Comparison of ENCODE assay signal across 9 cellular contexts in genomic region chr1:65066379-65066765, GRCh38.
DNase-seq lines count a peak whose midpoint lies in the region; ATAC-seq, FAIRE-seq and TF ChIP-seq lines count a peak whose summit lies in the region.
"Had no signal": no experiment of that assay in that cellular context is flagged by ENCODE, and none has a peak within 500 bp of the region (broad histone marks: within the 10 kb centered on the region; RNA-seq: fewer than 3 reads in every experiment).

No MANE protein-coding gene starts in this region.

- no peaks in the 10 kb centered on the region for H3K36me3 ChIP-seq in RWPE2 (ENCODE audit: low read depth)
- no peaks in the 10 kb centered on the region for H3K36me3 ChIP-seq in fibroblast of lung (ENCODE audit: control insufficient read depth, insufficient read depth, low read length)
- no peaks in the 10 kb centered on the region for H3K36me3 ChIP-seq in pancreas

- peak overlapping the region; percentile 78 for H3K4me2 ChIP-seq in fibroblast of lung (ENCODE audit: extremely low read depth, insufficient read depth, low read length)

- H3K4me1 ChIP-seq in RWPE2 (ENCODE audit: insufficient read depth, poor library complexity, severe bottlenecking) (no peaks in the 10 kb centered on the region), fibroblast of lung (ENCODE audit: control insufficient read depth, extremely low read depth, insufficient read depth, low read length) (peaks cover 6% of the 10 kb centered on the region), pancreas (peaks cover 0 to 5% (median 0%) of the 10 kb centered on the region in 3 donors)

- ATAC-seq in RWPE2 (ENCODE audit: low read depth) = no peak; the same call in 2 of the 3 replicates
- ATAC-seq in pancreas = no peak

- WGBS in pancreas, 2 donors = 0 to 2% methylated on average over 23 to 34 of the region's 34 CpGs

- no peaks in the 10 kb centered on the region for H4K20me1 ChIP-seq in fibroblast of lung (ENCODE audit: control insufficient read depth, extremely low read depth, insufficient read depth, low read length)

- TF ChIP-seq CTCF in RWPE2 (IDR thresholded peaks at IDR 0.05; ENCODE audit: poor library complexity, severe bottlenecking) (no peak), fibroblast of lung (conservative IDR thresholded peaks at IDR 0.05 in 1 of 2, IDR thresholded peaks at IDR 0.05 in 1 of 2; ENCODE audit: low read depth in 1 of 2, low read length in 2 of 2) (no peak), pancreas (IDR thresholded peaks at IDR 0.05) (no peak)

- intact Hi-C loops in pancreas (cut with DNase I) = no loop called here

- H3K79me2 ChIP-seq in fibroblast of lung (ENCODE audit: control insufficient read depth, insufficient read depth, low read length) = no peaks in the 10 kb centered on the region

- H3K4me3 ChIP-seq in RWPE2 (ENCODE audit: severe bottlenecking) (peak overlapping the region; percentile 73), fibroblast of lung (replicated peaks in 1 of 4; ENCODE audit: control extremely low read depth in 1 of 4, insufficient read depth in 1 of 4, low read depth in 3 of 4, low read length in 4 of 4) (peak overlapping the region; percentile 35 to 90 (median 58)), pancreas (peak overlapping the region; percentile 56 to 88 (median 77))

- peak overlapping the region; percentile 49 for H2AFZ ChIP-seq in fibroblast of lung (ENCODE audit: low read length)

- H3K9ac ChIP-seq in fibroblast of lung (ENCODE audit: insufficient read depth, low read length) = peak overlapping the region; percentile 85

- H3K27me3 ChIP-seq in RWPE2 (ENCODE audit: insufficient read depth, poor library complexity, severe bottlenecking) (no peaks in the 10 kb centered on the region), fibroblast of lung (ENCODE audit: control insufficient read depth, insufficient read depth, low read length) (no peaks in the 10 kb centered on the region), pancreas (no peaks in the 10 kb centered on the region)

- FAIRE-seq in pancreas (lab: Jason Lieb, UNC) = no peak

- H3K9me3 ChIP-seq in RWPE2 (ENCODE audit: severe bottlenecking) (no peaks in the 10 kb centered on the region), fibroblast of lung (ENCODE audit: control insufficient read depth, insufficient read depth, low read depth, low read length) (no peaks in the 10 kb centered on the region), pancreas (no peaks in the 10 kb centered on the region)

- DNase-seq in activated CD8-positive, alpha-beta memory T cell treated with anti-CD3 and anti-CD28 coated beads, Interleukin-2, amount 50 U/mL, for 48 hours = peak; percentile 61
- DNase-seq in activated CD8-positive, alpha-beta memory T cell treated with anti-CD3 and anti-CD28 coated beads, Interleukin-2, amount 50 U/mL, for 4 hours = no peak
- peak; percentile 61 for DNase-seq in RWPE2 (ENCODE audit: low spot score)
- DNase-seq in fibroblast of lung (ENCODE audit: low read depth in 2 of 2) = no peak
- DNase-seq in pancreas = no peak
- no peak for DNase-seq in NCI-H1436 (lab: John Stamatoyannopoulos, UW)
- no peak for DNase-seq in Kasumi-1 (lab: John Stamatoyannopoulos, UW)
- DNase-seq in stimulated activated CD4-positive, alpha-beta T cell treated with anti-CD3 and anti-CD28 coated beads, Interleukin-4, amount 100 ng/mL, for 24 hours = no peak

- H3K27ac ChIP-seq in RWPE2 (ENCODE audit: poor library complexity, severe bottlenecking) (no peak overlapping the region), fibroblast of lung (ENCODE audit: insufficient read depth, low read length) (no peak overlapping the region), pancreas (peak overlapping the region; percentile 87 to 99 (median 96))
- H3K27ac ChIP-seq: epithelial cell of prostate had no signal

Comparison
In these comparisons a context has a peak if more than half of its experiments do, and no peak if none do; other contexts are left out.
1. DNase-seq: peak in activated CD8-positive, alpha-beta memory T cell treated with anti-CD3 and anti-CD28 coated beads, Interleukin-2, amount 50 U/mL, for 48 hours (single experiment) and RWPE2 (single experiment); none in activated CD8-positive, alpha-beta memory T cell treated with anti-CD3 and anti-CD28 coated beads, Interleukin-2, amount 50 U/mL, for 4 hours (single experiment), fibroblast of lung (0 of 2), pancreas (0 of 6), NCI-H1436 (single experiment), Kasumi-1 (0 of 2) and stimulated activated CD4-positive, alpha-beta T cell treated with anti-CD3 and anti-CD28 coated beads, Interleukin-4, amount 100 ng/mL, for 24 hours (single experiment).
2. H3K27ac ChIP-seq: peak in pancreas (4 of 4); none in RWPE2 (single experiment) and fibroblast of lung (single experiment).
3. Peak in every context shown above with its lines, with median percentiles within 50 percentile points of each other: H3K4me3 ChIP-seq.